ENCODE assay signal across 8 cellular contexts in genomic region chr15:74099963-74100733, GRCh38. TPM values are rescaled to one million over a fixed set of nuclear protein-coding genes. Genes with fewer than 3 reads are reported as not detected.
DNase-seq lines count a peak whose midpoint lies in the region; ATAC-seq and TF ChIP-seq lines count a peak whose summit lies in the region.
"Not testable (repeated sequence)": the region's sequence is repeated elsewhere in the genome, so short reads cannot be mapped to it uniquely, and the experiment has no call there.

No MANE protein-coding gene starts in this region.

- DNase-seq in CD14-positive monocyte (ENCODE audit: low spot score), result peak; percentile 76
- DNase-seq in astrocyte of the hippocampus (ENCODE audit: low read depth, low spot score), result peak; percentile 95
- peak; percentile 95 for DNase-seq in Right ventricle myocardium inferior (ENCODE audit: missing footprints)
- peak; percentile 59 for DNase-seq in natural killer cell
- DNase-seq in stimulated activated CD8-positive, alpha-beta memory T cell treated with anti-CD3 and anti-CD28 coated beads, Interleukin-12 subunit alpha, Interleukin-12 subunit beta, amount 100 ng/mL, for 24 hours (ENCODE audit: extremely low read depth), result peak; percentile 51

- not testable (repeated sequence) for TF ChIP-seq CTCF in CD14-positive monocyte (IDR thresholded peaks at IDR 0.05); WI38 (IDR thresholded peaks at IDR 0.05; ENCODE audit: low read depth, low read length); natural killer cell (IDR thresholded peaks at IDR 0.05)

- H3K27me3 Mint-ChIP-seq in CD14-positive monocyte (ENCODE audit: low read depth in 3 of 3); natural killer cell (ENCODE audit: low read depth in 2 of 2): not testable (repeated sequence)

- H3K27ac Mint-ChIP-seq in CD14-positive monocyte (peak overlapping the region in 6 of 7 donors; percentile 41 to 89 (median 82)), natural killer cell (peak overlapping the region; percentile 88)

- intact Hi-C loops in CD14-positive monocyte (cut with micrococcal nuclease); Right ventricle myocardium inferior (cut with DNase I); natural killer cell (cut with micrococcal nuclease): not testable (repeated sequence)

- H3K4me3 Mint-ChIP-seq in CD14-positive monocyte (peak overlapping the region; percentile 96 to 99), natural killer cell (peak overlapping the region; percentile 96)

- peak; percentile 76 for ATAC-seq in GM19467 (IDR thresholded peaks at IDR 0.05; ENCODE audit: unreplicated experiment)
- peak; percentile 72 for ATAC-seq in HG03565 (IDR thresholded peaks at IDR 0.05; ENCODE audit: unreplicated experiment)
- ATAC-seq in Right ventricle myocardium inferior, result peak; percentile 97
- ATAC-seq in natural killer cell, result peak; percentile 69 to 86 (median 84)

- H3K36me3 Mint-ChIP-seq in CD14-positive monocyte, natural killer cell: not testable (repeated sequence)

- not testable (repeated sequence) for H3K9me3 Mint-ChIP-seq in CD14-positive monocyte, natural killer cell

- peak overlapping the region; percentile 40 for H3K4me3 ChIP-seq in WI38 (ENCODE audit: low read depth, low read length)

- not testable (repeated sequence) for H3K4me1 Mint-ChIP-seq in CD14-positive monocyte, natural killer cell

RNA-seq across cellular contexts. Expression of gene GOLGA6A, which starts 17.8 kb away (rescaled TPM):
- polyA plus RNA-seq in CD14-positive monocyte, result not detected
- total RNA-seq in Right ventricle myocardium inferior (not detected), natural killer cell (under 1 TPM in 2 of 3 donors, not detected in 1; 0.16 to 0.82 TPM)

RNA-seq across cellular contexts. Expression of gene ISLR2, which starts 30.2 kb away (rescaled TPM):
- not detected for polyA plus RNA-seq in CD14-positive monocyte
- total RNA-seq in Right ventricle myocardium inferior (1.3 TPM), natural killer cell (not detected)

Comparison
In these comparisons a context has a peak if more than half of its experiments do, and no peak if none do; other contexts are left out.
1. Peak in every context shown above with its lines: DNase-seq, ATAC-seq and H3K4me3 ChIP-seq.